Comparison of ENCODE assay signal across 15 cellular contexts in the genomic region with DNA sequence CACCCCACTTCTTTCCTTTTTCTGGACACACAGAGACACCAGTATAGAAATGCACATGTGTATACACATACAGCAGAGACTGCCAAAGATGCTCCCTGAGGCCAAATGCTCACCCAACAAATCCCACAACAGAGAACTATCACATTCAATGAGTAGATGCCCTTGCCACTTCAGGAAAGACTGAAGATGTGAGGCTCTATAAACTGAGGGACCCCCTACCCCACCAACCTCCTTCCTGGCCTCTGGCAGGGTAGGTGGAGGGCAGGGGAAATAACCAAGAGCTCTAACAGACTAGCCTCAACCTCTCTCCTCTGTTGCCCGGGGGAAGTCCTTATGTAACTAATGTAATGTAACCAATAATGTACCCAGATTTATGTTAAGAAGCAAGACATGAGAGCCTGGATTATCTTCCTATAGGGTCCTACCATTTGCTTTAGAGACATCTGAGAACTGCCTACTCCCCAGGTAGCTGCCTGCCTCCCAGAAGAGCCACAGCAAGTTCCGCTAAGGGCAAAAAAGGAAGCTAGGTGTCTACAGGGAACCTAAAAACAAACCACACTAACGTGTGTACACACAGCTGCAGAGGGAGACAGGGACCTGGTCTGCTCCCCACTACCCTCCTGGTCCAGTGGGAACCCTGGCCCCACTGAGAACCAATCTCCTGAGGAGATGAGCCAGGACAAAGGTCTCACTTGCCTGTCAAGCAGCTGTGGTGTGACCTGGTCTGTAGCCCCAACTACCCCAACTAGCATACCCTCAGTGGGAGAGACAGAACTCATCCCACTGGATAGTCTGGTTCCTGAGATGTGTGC. TPM values are rescaled to one million over a fixed set of nuclear protein-coding genes. Genes with fewer than 3 reads are reported as not detected.
DNase-seq lines count a peak whose midpoint lies in the region; TF ChIP-seq lines count a peak whose summit lies in the region.
"Had no signal": no experiment of that assay in that cellular context is flagged by ENCODE, and none has a peak within 500 bp of the region (broad histone marks: within the 10 kb centered on the region; RNA-seq: fewer than 3 reads in every experiment).

No MANE protein-coding gene starts in this region.

- H3K27me3 ChIP-seq in breast epithelium (peaks cover 0 to 41% of the 10 kb centered on the region in 2 donors), mammary epithelial cell (ENCODE audit: insufficient read depth, low read length) (no peaks in the 10 kb centered on the region), thymus (ENCODE audit: control insufficient read depth, insufficient read depth) (no peaks in the 10 kb centered on the region), endodermal cell (ENCODE audit: control insufficient read depth, insufficient read depth, low read length, poor library complexity, severe bottlenecking) (no peaks in the 10 kb centered on the region)

- no peaks in the 10 kb centered on the region for H3K36me3 ChIP-seq in breast epithelium
- no peaks in the 10 kb centered on the region for H3K36me3 ChIP-seq in mammary epithelial cell (ENCODE audit: insufficient read depth, low read length)
- H3K36me3 ChIP-seq in thymus (ENCODE audit: control insufficient read depth, insufficient read depth): peaks cover 11% of the 10 kb centered on the region
- H3K36me3 ChIP-seq in endodermal cell (ENCODE audit: control insufficient read depth, insufficient read depth, low read length): peaks cover 36% of the 10 kb centered on the region

- TF ChIP-seq CTCF in breast epithelium (IDR thresholded peaks at IDR 0.05) (no peak), mammary epithelial cell (conservative IDR thresholded peaks at IDR 0.05 in 1 of 2, IDR thresholded peaks at IDR 0.05 in 1 of 2; ENCODE audit: extremely low read depth in 1 of 2, insufficient read depth in 1 of 2, low read depth in 1 of 2, low read length in 2 of 2) (no peak), endodermal cell (conservative IDR thresholded peaks at IDR 0.05) (no peak), MCF 10A (IDR thresholded peaks at IDR 0.05; ENCODE audit: unreplicated experiment) (no peak)

- dilution Hi-C loops in mammary epithelial cell (cut with HindIII; ENCODE audit: low sequenced_read_pairs): no loop called here

- no peaks in the 10 kb centered on the region for H3K27me3 Mint-ChIP-seq in endodermal cell (ENCODE audit: insufficient read depth)
- H3K27me3 Mint-ChIP-seq in MCF 10A (ENCODE audit: insufficient read depth, unreplicated experiment): no peaks in the 10 kb centered on the region

- H3K9me3 Mint-ChIP-seq in endodermal cell: peaks cover 70% of the 10 kb centered on the region
- peaks cover 7% of the 10 kb centered on the region for H3K9me3 Mint-ChIP-seq in MCF 10A (ENCODE audit: unreplicated experiment)

- H3K4me2 ChIP-seq in mammary epithelial cell (ENCODE audit: insufficient read depth, low read depth, low read length): no peak overlapping the region

- in situ Hi-C loops in mammary epithelial cell (cut with MboI; ENCODE audit: low sequenced_read_pairs in 2 of 2): no loop called here

- H3K9me3 ChIP-seq in breast epithelium (no peaks in the 10 kb centered on the region), mammary epithelial cell (replicated peaks; ENCODE audit: insufficient read depth, low read length) (peaks cover 2% of the 10 kb centered on the region), thymus (ENCODE audit: control insufficient read depth) (no peaks in the 10 kb centered on the region), endodermal cell (ENCODE audit: control insufficient read depth, low read length) (no peaks in the 10 kb centered on the region)

- H3K4me1 Mint-ChIP-seq in endodermal cell (peaks cover 16% of the 10 kb centered on the region), MCF 10A (ENCODE audit: insufficient read depth, unreplicated experiment) (no peaks in the 10 kb centered on the region)

- DNase-seq in breast epithelium (ENCODE audit: low spot score in 2 of 2): no peak
- no peak for DNase-seq in mammary epithelial cell
- DNase-seq in RPMI8226: peak; percentile 73
- peak; percentile 51 for DNase-seq in central memory CD4-positive, alpha-beta T cell
- no peak for DNase-seq in HPDE6-E6E7 (ENCODE audit: extremely low spot score)
- DNase-seq in endodermal cell: no peak
- DNase-seq in MCF 10A (ENCODE audit: unreplicated experiment): no peak
- DNase-seq: amniotic stem cell, glutamatergic neuron, KG1, left cardiac atrium, NCI-H2107, WERI-Rb-1 had no signal

- no peak overlapping the region for H3K4me3 Mint-ChIP-seq in endodermal cell
- H3K4me3 Mint-ChIP-seq in MCF 10A (ENCODE audit: unreplicated experiment): no peak overlapping the region

- no peaks in the 10 kb centered on the region for H4K20me1 ChIP-seq in mammary epithelial cell (ENCODE audit: insufficient read depth, low read length)

- no peak overlapping the region for H2AFZ ChIP-seq in mammary epithelial cell (ENCODE audit: low read depth, low read length)
- H2AFZ ChIP-seq: GM23248 had no signal

- POLR2A ChIA-PET in MCF 10A (lab: Yijun Ruan, JAX): no interaction called here

- 64% methylated on average over 3 of the region's 3 CpGs for WGBS in mammary epithelial cell (ENCODE audit: low coverage, missing lambda C conversion rate)
- WGBS in thymus: 12% methylated on average over 3 of the region's 3 CpGs
- 89% methylated on average over 2 of the region's 3 CpGs; no CpG with 5 or more reads in 1 of the 2 experiments for WGBS in endodermal cell (ENCODE audit: insufficient coverage in 1 of 2, insufficient read length in 1 of 2), 2 experiments

- no peak for TF ChIP-seq POLR2A in breast epithelium (IDR thresholded peaks at IDR 0.05)

- intact Hi-C loops in breast epithelium (cut with DNase I; ENCODE audit: low total_unique reads) (loop anchor here (5.0 kb wide), 1 partner anchor 708 kb away; no protein-coding TSS in a partner anchor), mammary epithelial cell (cut with micrococcal nuclease) (no loop called here), MCF 10A (cut with micrococcal nuclease) (no loop called here)

- no peak overlapping the region for H3K9ac ChIP-seq in mammary epithelial cell (ENCODE audit: insufficient read depth, low read length)
- no peak overlapping the region for H3K9ac ChIP-seq in endodermal cell (ENCODE audit: extremely low read depth, low read length, poor library complexity, severe bottlenecking)
- H3K9ac ChIP-seq: GM23248 had no signal

- CTCF ChIA-PET in mammary epithelial cell (lab: Charles Lee; ENCODE audit: low non-redundant PET) (no interaction called here), MCF 10A (lab: Yijun Ruan, JAX) (interaction anchor here (0.6 to 0.7 kb wide), 2 partner anchors 51 to 105 kb away, joined by 3 to 5 read pairs; no protein-coding TSS in a partner anchor)

- H3K27ac Mint-ChIP-seq in endodermal cell: no peak overlapping the region
- H3K27ac Mint-ChIP-seq in MCF 10A (ENCODE audit: low read depth, unreplicated experiment): no peak overlapping the region

- H3K4me3 ChIP-seq in breast epithelium (no peak overlapping the region), mammary epithelial cell (replicated peaks in 1 of 3; ENCODE audit: insufficient read depth in 1 of 3, low read depth in 2 of 3, low read length in 3 of 3) (no peak overlapping the region), thymus (ENCODE audit: low read length) (peak overlapping the region; percentile 15), endodermal cell (ENCODE audit: low read length) (no peak overlapping the region)
- H3K4me3 ChIP-seq: GM23248 had no signal

- BruUV-seq in mammary epithelial cell (replicated peaks; lab: Mats Ljungman, UMichigan): no TSS peak
- BruUV-seq in MCF 10A (replicated peaks; lab: Mats Ljungman, UMichigan): no TSS peak

- H3K4me1 ChIP-seq in breast epithelium (no peaks in the 10 kb centered on the region), mammary epithelial cell (ENCODE audit: insufficient read depth, low read length) (no peaks in the 10 kb centered on the region), thymus (ENCODE audit: control insufficient read depth, insufficient read depth, low read length) (peaks cover 45% of the 10 kb centered on the region), endodermal cell (ENCODE audit: control insufficient read depth, insufficient read depth, low read length) (peaks cover 3% of the 10 kb centered on the region)

- H3K79me2 ChIP-seq in mammary epithelial cell (ENCODE audit: insufficient read depth, low read length): peaks cover 67% of the 10 kb centered on the region

- H3K27ac ChIP-seq in breast epithelium: peak overlapping the region; percentile 7 to 52
- no peak overlapping the region for H3K27ac ChIP-seq in mammary epithelial cell (ENCODE audit: insufficient read depth, low read depth, low read length)
- H3K27ac ChIP-seq in thymus (ENCODE audit: low read depth): peak overlapping the region; percentile 84
- no peak overlapping the region for H3K27ac ChIP-seq in endodermal cell (ENCODE audit: low read depth, low read length)
- H3K27ac ChIP-seq: GM23248, WERI-Rb-1 had no signal

- H3K36me3 Mint-ChIP-seq in endodermal cell (ENCODE audit: low read depth) (peaks cover 49% of the 10 kb centered on the region), MCF 10A (ENCODE audit: insufficient read depth, unreplicated experiment) (peaks cover 30% of the 10 kb centered on the region)

RNA-seq across cellular contexts. Expression of a gene that starts 17.8 kb away (rescaled TPM):
- 10 to 100 TPM; 35.8 to 37.9 (median 36.1) TPM for total RNA-seq in breast epithelium
- total RNA-seq in mammary epithelial cell: 10 to 100 TPM; 24.2 to 40.6 TPM
- polyA plus RNA-seq in mammary epithelial cell: 38.5 TPM
- 67.7 TPM for polyA minus RNA-seq in mammary epithelial cell
- polyA plus RNA-seq in thymus: 62.4 TPM
- total RNA-seq in endodermal cell: 10 to 100 TPM; 50.3 to 56.5 TPM
- 41.2 TPM for polyA plus RNA-seq in endodermal cell (2013, experiment 1 of 2)
- polyA plus RNA-seq in endodermal cell (2013, experiment 2 of 2): 40.7 TPM
- 35.1 and 38.7 TPM in 2 replicates for total RNA-seq in MCF 10A (2022)

RNA-seq across cellular contexts. Expression of a gene that starts 20.8 kb away (rescaled TPM):
- total RNA-seq in breast epithelium (10 to 100 TPM in 1 of 3 donors, 1 to 10 TPM in 2; 5.8 to 20.3 (median 7.6) TPM), mammary epithelial cell (10 to 100 TPM in 1 of 2 donors, 1 to 10 TPM in 1; 9.9 to 10.3 TPM), endodermal cell (10 to 100 TPM; 26.2 to 94.0 TPM), MCF 10A (2022) (8.0 and 9.2 TPM in 2 replicates)
- polyA plus RNA-seq in mammary epithelial cell (14.5 TPM), thymus (75.4 TPM)
- polyA minus RNA-seq in mammary epithelial cell: 25.1 TPM
- polyA plus RNA-seq in endodermal cell (2013, experiment 1 of 2): 17.8 TPM
- polyA plus RNA-seq in endodermal cell (2013, experiment 2 of 2): 16.2 TPM

RNA-seq across cellular contexts. Expression of a gene that starts 28.2 kb away (rescaled TPM):
- total RNA-seq in breast epithelium: 10 to 100 TPM; 10.9 to 17.3 (median 16.1) TPM
- total RNA-seq in mammary epithelial cell: 10 to 100 TPM; 26.2 to 39.9 TPM
- polyA plus RNA-seq in mammary epithelial cell: 34.0 TPM
- polyA minus RNA-seq in mammary epithelial cell: 55.4 TPM
- 13.3 TPM for polyA plus RNA-seq in thymus
- 10 to 100 TPM; 22.8 to 24.7 TPM for total RNA-seq in endodermal cell
- polyA plus RNA-seq in endodermal cell (2013, experiment 1 of 2): 14.2 TPM
- 17.5 TPM for polyA plus RNA-seq in endodermal cell (2013, experiment 2 of 2)
- total RNA-seq in MCF 10A (2022): 38.6 and 43.5 TPM in 2 replicates

RNA-seq across cellular contexts. Expression of a gene that starts 32.0 kb away (rescaled TPM):
- total RNA-seq in breast epithelium (1 to 10 TPM in 1 of 3 donors, under 1 TPM in 2; 0.66 to 1.2 (median 0.96) TPM), mammary epithelial cell (under 1 TPM; 0.17 to 0.75 TPM), endodermal cell (1 to 10 TPM; 3.6 to 7.0 TPM), MCF 10A (2022) (0.86 and 1.8 TPM in 2 replicates)
- polyA plus RNA-seq in mammary epithelial cell (0.16 TPM), thymus (3.1 TPM)
- 2.3 TPM for polyA minus RNA-seq in mammary epithelial cell
- 2.5 TPM for polyA plus RNA-seq in endodermal cell (2013, experiment 1 of 2)
- polyA plus RNA-seq in endodermal cell (2013, experiment 2 of 2): 2.5 TPM

RNA-seq across cellular contexts. Expression of a gene that starts 41.9 kb away (rescaled TPM):
- 10 to 100 TPM; 56.0 to 71.4 (median 71.0) TPM for total RNA-seq in breast epithelium
- total RNA-seq in mammary epithelial cell: 10 to 100 TPM; 31.2 to 69.5 TPM
- 78.3 TPM for polyA plus RNA-seq in mammary epithelial cell
- 79.9 TPM for polyA minus RNA-seq in mammary epithelial cell
- polyA plus RNA-seq in thymus: 86.0 TPM
- total RNA-seq in endodermal cell: 10 to 100 TPM; 46.6 to 69.0 TPM
- polyA plus RNA-seq in endodermal cell (2013, experiment 1 of 2): 57.8 TPM
- 51.3 TPM for polyA plus RNA-seq in endodermal cell (2013, experiment 2 of 2)
- total RNA-seq in MCF 10A (2022): 126 and 150 TPM in 2 replicates

Comparison
In these comparisons a context has a peak if more than half of its experiments do, and no peak if none do; other contexts are left out.
1. H3K27ac ChIP-seq: peak in breast epithelium (2 of 2) and thymus (single experiment); none in mammary epithelial cell (single experiment) and endodermal cell (single experiment).
2. DNase-seq: peak in RPMI8226 (single experiment) and central memory CD4-positive, alpha-beta T cell (single experiment); none in breast epithelium (0 of 2), mammary epithelial cell (single experiment), HPDE6-E6E7 (single experiment), endodermal cell (single experiment) and MCF 10A (single experiment).